In the genomic region with DNA sequence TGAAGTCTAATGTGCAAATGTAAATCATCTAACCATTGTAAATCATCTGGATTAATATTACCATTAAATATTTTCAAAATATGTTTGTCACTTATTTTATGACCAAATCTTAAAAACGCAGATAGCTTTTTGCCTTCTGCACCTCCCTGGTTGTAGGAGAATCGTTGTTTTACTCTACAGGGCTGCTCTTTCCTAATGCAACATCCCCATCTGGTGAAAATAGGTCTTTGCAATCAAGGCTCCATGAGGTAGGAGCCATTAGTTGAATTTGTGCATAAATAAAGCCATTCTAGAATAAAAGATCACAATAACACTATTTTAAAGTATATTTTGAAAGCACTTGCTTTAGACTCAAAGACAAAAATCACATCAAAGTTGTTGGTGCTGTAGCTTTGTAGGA, we compare ENCODE assay signal across 1 cellular context.
TF ChIP-seq lines count a peak whose summit lies in the region.

No MANE protein-coding gene starts in this region.

TF ChIP-seq in H1, 55 proteins besides CTCF, POLR2A, EP300 and RAD21 (continued from another document):
- no peak for TF ChIP-seq CBX8 (IDR thresholded peaks at IDR 0.05; ENCODE audit: borderline replicate concordance, low read depth, low read length)
- no peak for TF ChIP-seq RXRA (IDR thresholded peaks at IDR 0.05; ENCODE audit: insufficient read depth, low read depth, low read length)
- no peak for TF ChIP-seq HDAC6 (IDR thresholded peaks at IDR 0.05; ENCODE audit: low read depth, low read length)
- TF ChIP-seq NANOG (IDR thresholded peaks at IDR 0.05; ENCODE audit: insufficient read depth, low read depth, low read length, poor library complexity, severe bottlenecking) = no peak
- no peak for TF ChIP-seq BCL11A (IDR thresholded peaks at IDR 0.05; ENCODE audit: low read depth in 2 of 2, low read length in 2 of 2)
- TF ChIP-seq BRCA1 (IDR thresholded peaks at IDR 0.05; ENCODE audit: low read depth, low read length) = no peak
- no peak for TF ChIP-seq POU5F1 (IDR thresholded peaks at IDR 0.05; ENCODE audit: low read depth, low read length)
- no peak for TF ChIP-seq MAFK (IDR thresholded peaks at IDR 0.05; ENCODE audit: low read depth, low read length)
- no peak for TF ChIP-seq TAF1 (IDR thresholded peaks at IDR 0.05; ENCODE audit: low read depth, low read length)
- TF ChIP-seq ZNF274 (IDR thresholded peaks at IDR 0.05; ENCODE audit: borderline replicate concordance, extremely low read depth, low read length) = no peak
- no peak for TF ChIP-seq SP2 (IDR thresholded peaks at IDR 0.05; ENCODE audit: low read length)
- TF ChIP-seq ASH2L (IDR thresholded peaks at IDR 0.05; ENCODE audit: low read length) = no peak
- TF ChIP-seq SIRT6 (IDR thresholded peaks at IDR 0.05; ENCODE audit: low read length) = no peak
- TF ChIP-seq PHF8 (conservative IDR thresholded peaks at IDR 0.05; ENCODE audit: low read depth, low read length) = no peak
- no peak for TF ChIP-seq SIX5 (IDR thresholded peaks at IDR 0.05; ENCODE audit: low read depth, low read length)
- no peak for TF ChIP-seq HDAC2 (IDR thresholded peaks at IDR 0.05; ENCODE audit: borderline replicate concordance in 1 of 2, low read depth in 2 of 2, low read length in 2 of 2)
